29 cellular contexts compared by ENCODE assay signal in genomic region chr16:1818204-1818872, GRCh38. TPM values are rescaled to one million over a fixed set of nuclear protein-coding genes. Genes with fewer than 3 reads are reported as not detected.
"Had no signal": no experiment of that assay in that cellular context is flagged by ENCODE, and none has a peak within 500 bp of the region (broad histone marks: within the 10 kb centered on the region; RNA-seq: fewer than 3 reads in every experiment).

No MANE protein-coding gene starts in this region.

- H3K27ac ChIP-seq: brain microvascular endothelial cell, cardiac muscle cell had no signal

- H3K9me3 Mint-ChIP-seq: activated naive CD4-positive, alpha-beta T cell treated with anti-CD3 and anti-CD28 coated beads, Interleukin-2, amount 50 U/mL, for 24 hours; WTC11 had no signal

- H3K4me3 Mint-ChIP-seq: activated CD8-positive, alpha-beta T cell treated with anti-CD3 and anti-CD28 coated beads, Interleukin-2, amount 10 ng/mL, durations not matched to agents 7 days and 5 days; activated naive CD4-positive, alpha-beta T cell treated with anti-CD3 and anti-CD28 coated beads, Interleukin-2, amount 50 U/mL, for 24 hours; T-helper 17 cell; WTC11 had no signal

- H3K4me1 Mint-ChIP-seq: WTC11 had no signal

- H3K4me3 ChIP-seq: cardiac muscle cell, MG63 had no signal

- H3K27me3 ChIP-seq: brain microvascular endothelial cell, cardiac muscle cell, MG63 had no signal

- H3K27me3 Mint-ChIP-seq: activated naive CD4-positive, alpha-beta T cell treated with anti-CD3 and anti-CD28 coated beads, Interleukin-2, amount 50 U/mL, for 24 hours; T-helper 17 cell had no signal

- H3K9me3 ChIP-seq: MG63 had no signal

- ATAC-seq: activated CD8-positive, alpha-beta T cell treated with anti-CD3 and anti-CD28 coated beads, Interleukin-2, amount 10 ng/mL, durations not matched to agents 7 days and 5 days; PC-3; T-helper 17 cell; WTC11 had no signal

- DNase-seq: activated CD4-positive, alpha-beta T cell treated with anti-CD3 and anti-CD28 coated beads for 48 hours; activated CD4-positive, alpha-beta T cell treated with anti-CD3 and anti-CD28 coated beads, Interleukin-2, amount 50 U/mL, for 4 hours; activated CD4-positive, CD25-positive, alpha-beta regulatory T cell treated with anti-CD3 and anti-CD28 coated beads, Interleukin-2, amount 50 U/mL, for 72 hours; activated CD8-positive, alpha-beta memory T cell treated with anti-CD3 and anti-CD28 coated beads, Interleukin-2, amount 50 U/mL, for 48 hours; activated CD8-positive, alpha-beta T cell treated with anti-CD3 and anti-CD28 coated beads, Interleukin-2, amount 10 ng/mL, durations not matched to agents 7 days and 5 days; activated effector memory CD4-positive, alpha-beta T cell treated with Interleukin-2 at 50 U/mL for 16 hours; activated naive CD4-positive, alpha-beta T cell; activated T-cell treated with anti-CD3 and anti-CD28 coated beads, Interleukin-2, amount 50 U/mL, for 1 hour; brain microvascular endothelial cell; MG63; MV-4-11; NCI-H1092 treated with DMSO at 0.1 percent for 48 hours; NCI-H1417 treated with DMSO at 0.1 percent for 48 hours; NCI-H1694; NCI-H2029; NCI-H2107; NCI-H2171 treated with DMSO at 0.1 percent for 48 hours; NCI-H345; NCI-H510A treated with DMSO at 0.1 percent for 48 hours; NCI-H69; NK-92 treated with Interleukin-12 subunit alpha and Interleukin-12 subunit beta, amount 100 ng/mL, for 24 hours; PC-3; SHP77 treated with DMSO at 0.1 percent for 48 hours; T-helper 17 cell; T-helper 9 cell had no signal

- H3K27ac Mint-ChIP-seq: activated CD8-positive, alpha-beta T cell treated with anti-CD3 and anti-CD28 coated beads, Interleukin-2, amount 10 ng/mL, durations not matched to agents 7 days and 5 days; activated naive CD4-positive, alpha-beta T cell treated with anti-CD3 and anti-CD28 coated beads, Interleukin-2, amount 50 U/mL, for 24 hours; T-helper 17 cell; WTC11 had no signal

RNA-seq across cellular contexts. Expression of gene IGFALS, which starts 24.8 kb away (rescaled TPM):
- total RNA-seq: PC-3, SK-MEL-5, WTC11 had no signal
